In the genomic region with DNA sequence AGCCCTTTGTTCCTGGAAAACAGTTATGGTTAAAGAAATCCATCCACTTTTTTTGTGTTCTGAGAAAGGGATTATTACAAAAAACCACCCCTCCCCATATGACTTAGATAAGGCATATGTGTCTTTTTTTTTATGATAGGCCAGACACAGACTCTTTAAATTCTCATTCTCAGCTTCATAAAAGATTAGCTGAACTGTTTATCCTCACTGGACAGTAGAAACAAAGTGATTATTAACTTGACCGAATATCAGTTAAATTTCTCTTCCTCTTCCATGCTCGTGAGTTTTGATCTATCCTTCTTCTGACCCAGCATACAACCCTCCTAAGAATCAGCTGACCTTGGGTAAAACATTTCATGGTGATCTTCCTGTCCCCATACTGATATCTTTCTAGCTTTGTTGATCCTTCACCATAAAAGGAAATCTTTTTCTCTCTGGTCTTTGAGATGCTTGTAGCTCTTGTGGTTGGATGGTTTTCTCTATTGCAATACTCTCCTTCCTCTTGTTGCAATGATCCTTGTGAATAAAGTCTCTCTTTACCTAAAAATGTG, we compare ENCODE assay signal across 1 cellular context.
TF ChIP-seq lines count a peak whose summit lies in the region.

No MANE protein-coding gene starts in this region.

TF ChIP-seq in endothelial cell of umbilical vein, 7 proteins besides CTCF, POLR2A, EP300 and RAD21:
- no peak for TF ChIP-seq MAX (IDR thresholded peaks at IDR 0.05; ENCODE audit: insufficient read depth, insufficient read length)
- TF ChIP-seq MYC (IDR thresholded peaks at IDR 0.05; ENCODE audit: low read depth, low read length), result no peak
- no peak for TF ChIP-seq POLR2AphosphoS5 (IDR thresholded peaks at IDR 0.05; ENCODE audit: insufficient read depth, low read depth, low read length)
- TF ChIP-seq JUN (IDR thresholded peaks at IDR 0.05; ENCODE audit: borderline replicate concordance, insufficient read depth, insufficient read length, low read depth), result no peak
- no peak for TF ChIP-seq FOS (IDR thresholded peaks at IDR 0.05; ENCODE audit: borderline replicate concordance, insufficient read depth, low read length)
- no peak for TF ChIP-seq GATA2 (IDR thresholded peaks at IDR 0.05; ENCODE audit: insufficient read depth, insufficient read length, low read depth, low read length)
- no peak for TF ChIP-seq EZH2 (IDR thresholded peaks at IDR 0.05; ENCODE audit: borderline replicate concordance, low read depth, low read length, severe bottlenecking)
